In genomic region chr2:10089565-10090183, GRCh38 we compare ENCODE assay signal across 1 cellular context.
A peak's percentile ranks its signal among the peaks of the same experiment; 100 is the strongest.
TF ChIP-seq lines count a peak whose summit lies in the region.

No MANE protein-coding gene starts in this region.

TF ChIP-seq in GM12878, 131 proteins besides CTCF, POLR2A, EP300 and RAD21 (continues in another document):
- TF ChIP-seq MYB (IDR thresholded peaks at IDR 0.05; ENCODE audit: borderline replicate concordance, low read depth, low read length) (no peak), IRF5 (IDR thresholded peaks at IDR 0.05; ENCODE audit: borderline replicate concordance) (no peak), ETV6 (conservative IDR thresholded peaks at IDR 0.05 in 1 of 2, IDR thresholded peaks at IDR 0.05 in 1 of 2; ENCODE audit: borderline replicate concordance in 1 of 2, low read depth in 1 of 2) (no peak), MLLT1 (IDR thresholded peaks at IDR 0.05) (peak; percentile 49; the same call in 1 of the 2 replicates), EED (IDR thresholded peaks at IDR 0.05; ENCODE audit: low read depth) (no peak), USF2 (IDR thresholded peaks at IDR 0.05; ENCODE audit: borderline replicate concordance, low read depth, low read length) (no peak), GATAD2B (conservative IDR thresholded peaks at IDR 0.05; ENCODE audit: low read depth) (no peak), STAT1 (conservative IDR thresholded peaks at IDR 0.05) (no peak), SIN3A (IDR thresholded peaks at IDR 0.05; ENCODE audit: low read depth, low read length) (no peak), NRF1 (conservative IDR thresholded peaks at IDR 0.05; ENCODE audit: low read depth, low read length) (no peak), SKIL (IDR thresholded peaks at IDR 0.05; ENCODE audit: low read depth, poor library complexity, severe bottlenecking) (peak; percentile 11), SP1 (IDR thresholded peaks at IDR 0.05; ENCODE audit: low read depth, low read length) (no peak), CUX1 (IDR thresholded peaks at IDR 0.05; ENCODE audit: insufficient replicate concordance, low read depth, low read length) (no peak), IKZF2 (IDR thresholded peaks at IDR 0.05) (peak in 1 of 2 experiments; percentile 79; a peak in 2 of 4 replicates), SMAD5 (IDR thresholded peaks at IDR 0.05; ENCODE audit: low read depth) (no peak), BCLAF1 (IDR thresholded peaks at IDR 0.05) (no peak), MTA2 (IDR thresholded peaks at IDR 0.05; ENCODE audit: low read depth) (peak; percentile 67; the same call in 1 of the 2 replicates), ZNF622 (IDR thresholded peaks at IDR 0.05) (no peak), SUPT20H (IDR thresholded peaks at IDR 0.05; ENCODE audit: borderline replicate concordance, control insufficient read depth, low read depth, low read length) (no peak), CBX3 (IDR thresholded peaks at IDR 0.05; ENCODE audit: borderline replicate concordance, low read depth) (no peak), REST (IDR thresholded peaks at IDR 0.05; ENCODE audit: low read depth, low read length) (no peak), LARP7 (IDR thresholded peaks at IDR 0.05) (no peak), ELK1 (IDR thresholded peaks at IDR 0.05; ENCODE audit: low read depth, low read length) (no peak), SMC3 (IDR thresholded peaks at IDR 0.05; ENCODE audit: borderline replicate concordance, low read length) (no peak), IKZF1 (conservative IDR thresholded peaks at IDR 0.05) (peak; percentile 55), PBX3 (IDR thresholded peaks at IDR 0.05; ENCODE audit: insufficient replicate concordance, low read depth, low read length) (no peak), TAF1 (IDR thresholded peaks at IDR 0.05; ENCODE audit: borderline replicate concordance, low read depth, low read length) (no peak), TCF12 (IDR thresholded peaks at IDR 0.05; ENCODE audit: low read depth, low read length) (no peak)
